Comparison of ENCODE assay signal across 16 cellular contexts in the genomic region with DNA sequence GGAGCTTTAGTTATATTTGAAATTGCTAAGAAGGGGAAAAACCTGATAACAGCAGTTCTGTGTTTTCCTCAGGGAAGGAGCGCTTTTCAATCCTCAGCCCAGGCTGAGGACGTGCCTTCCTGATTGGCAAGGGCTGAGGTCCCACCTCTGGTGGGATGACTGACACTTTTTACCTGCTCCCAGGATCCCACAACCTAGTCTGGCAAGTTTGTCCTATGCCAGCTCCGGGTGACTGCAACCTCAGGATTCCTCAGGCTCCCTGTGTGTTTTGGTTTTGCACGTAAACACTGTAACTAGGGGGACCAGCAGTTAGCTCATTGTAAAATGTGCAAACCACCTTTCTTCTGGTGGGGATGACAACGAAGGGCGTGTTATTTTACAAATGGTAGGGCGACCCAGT. TPM values are rescaled to one million over a fixed set of nuclear protein-coding genes. Genes with fewer than 3 reads are reported as not detected.
DNase-seq lines count a peak whose midpoint lies in the region; ATAC-seq and TF ChIP-seq lines count a peak whose summit lies in the region.
"Had no signal": no experiment of that assay in that cellular context is flagged by ENCODE, and none has a peak within 500 bp of the region (broad histone marks: within the 10 kb centered on the region; RNA-seq: fewer than 3 reads in every experiment).

No MANE protein-coding gene starts in this region.

- peaks cover 26% of the 10 kb centered on the region for H3K4me1 ChIP-seq in ACC112 (ENCODE audit: control insufficient read depth, insufficient read depth, low read length, unreplicated experiment)
- H3K4me1 ChIP-seq: spleen, uterus had no signal

- peak overlapping the region; percentile 61; the same call in 1 of the 2 replicates for H3K27ac Mint-ChIP-seq in WTC11
- H3K27ac Mint-ChIP-seq: activated CD4-positive, alpha-beta T cell treated with anti-CD3 and anti-CD28 coated beads for 36 hours; B cell; nephron had no signal

- no peaks in the 10 kb centered on the region for H3K36me3 ChIP-seq in ACC112 (ENCODE audit: insufficient read depth, low read length)
- H3K36me3 ChIP-seq in H7 (replicated peaks; ENCODE audit: control insufficient read depth, insufficient read depth, low read length): no peaks in the 10 kb centered on the region
- no peaks in the 10 kb centered on the region for H3K36me3 ChIP-seq in MG63
- H3K36me3 ChIP-seq: brain microvascular endothelial cell, spleen, uterus had no signal

- intact Hi-C loops in posterior cingulate gyrus (cut with DNase I): no loop called here

- no peaks in the 10 kb centered on the region for H3K79me2 ChIP-seq in ACC112 (ENCODE audit: control insufficient read depth, insufficient read depth, low read length, unreplicated experiment)

- no peaks in the 10 kb centered on the region for H3K36me3 Mint-ChIP-seq in WTC11

- ATAC-seq in WTC11: peak; percentile 80
- ATAC-seq: activated CD4-positive, alpha-beta T cell treated with anti-CD3 and anti-CD28 coated beads for 36 hours had no signal

- H3K9me3 ChIP-seq in MG63: no peaks in the 10 kb centered on the region; the same call in 1 of the 2 replicates
- H3K9me3 ChIP-seq: spleen, uterus had no signal

- peaks cover 5% of the 10 kb centered on the region for H3K4me1 Mint-ChIP-seq in WTC11
- H3K4me1 Mint-ChIP-seq: activated CD4-positive, alpha-beta T cell treated with anti-CD3 and anti-CD28 coated beads for 36 hours had no signal

- H2AFZ ChIP-seq in ACC112 (ENCODE audit: low read length, unreplicated experiment): no peak overlapping the region

- CTCF ChIA-PET in WTC11 (lab: Charles Lee): interaction anchor here (1.2 kb wide), 1 partner anchor 45 kb away, joined by 4 read pairs; no protein-coding TSS in a partner anchor

- no peak overlapping the region for H3K4me3 Mint-ChIP-seq in WTC11
- H3K4me3 Mint-ChIP-seq: activated CD4-positive, alpha-beta T cell treated with anti-CD3 and anti-CD28 coated beads for 36 hours; B cell; nephron had no signal

- H3K4me3 ChIP-seq in ACC112 (ENCODE audit: low read depth, low read length) (no peak overlapping the region), H7 (ENCODE audit: insufficient read depth, low read depth, low read length) (no peak overlapping the region), MG63 (no peak overlapping the region)
- H3K4me3 ChIP-seq: spleen, uterus had no signal

- H3K27me3 Mint-ChIP-seq in WTC11 (ENCODE audit: low read depth): no peaks in the 10 kb centered on the region

- DNase-seq in H7 (peak; percentile 35), WTC11 (ENCODE audit: low spot score) (peak; percentile 22), kidney glomerular epithelial cell (lab: John Stamatoyannopoulos, UW) (peak; percentile 18), CD1c-positive myeloid dendritic cell (ENCODE audit: extremely low spot score) (no peak), posterior cingulate gyrus (no peak), NCI-H1105 treated with DMSO at 0.1 percent for 48 hours (lab: John Stamatoyannopoulos, UW) (no peak), MG63 (no peak)
- DNase-seq: activated CD4-positive, alpha-beta T cell treated with anti-CD3 and anti-CD28 coated beads for 36 hours; brain microvascular endothelial cell; erythroblast; NCI-H2227 treated with DMSO at 0.1 percent for 48 hours; spleen; uterus had no signal

- POLR2A ChIA-PET in WTC11 (lab: Charles Lee): no interaction called here

- TF ChIP-seq CTCF in WTC11 (IDR thresholded peaks at IDR 0.05): no peak

- peak overlapping the region; percentile 8; the same call in 1 of the 2 replicates for H3K27ac ChIP-seq in ACC112 (ENCODE audit: low read depth, low read length)
- H3K27ac ChIP-seq: brain microvascular endothelial cell, spleen, uterus had no signal

- H3K9me3 Mint-ChIP-seq in WTC11: no peaks in the 10 kb centered on the region
- H3K9me3 Mint-ChIP-seq: nephron had no signal

- H3K27me3 ChIP-seq in ACC112 (ENCODE audit: insufficient read depth, low read length): no peaks in the 10 kb centered on the region
- H3K27me3 ChIP-seq in H7 (ENCODE audit: control insufficient read depth, insufficient read depth, low read length): no peaks in the 10 kb centered on the region
- no peaks in the 10 kb centered on the region; the same call in 1 of the 2 replicates for H3K27me3 ChIP-seq in MG63
- H3K27me3 ChIP-seq: brain microvascular endothelial cell, uterus had no signal

TF ChIP-seq in WTC11, 78 proteins besides CTCF, POLR2A, EP300 and RAD21:
- TF ChIP-seq, protein P1, sequence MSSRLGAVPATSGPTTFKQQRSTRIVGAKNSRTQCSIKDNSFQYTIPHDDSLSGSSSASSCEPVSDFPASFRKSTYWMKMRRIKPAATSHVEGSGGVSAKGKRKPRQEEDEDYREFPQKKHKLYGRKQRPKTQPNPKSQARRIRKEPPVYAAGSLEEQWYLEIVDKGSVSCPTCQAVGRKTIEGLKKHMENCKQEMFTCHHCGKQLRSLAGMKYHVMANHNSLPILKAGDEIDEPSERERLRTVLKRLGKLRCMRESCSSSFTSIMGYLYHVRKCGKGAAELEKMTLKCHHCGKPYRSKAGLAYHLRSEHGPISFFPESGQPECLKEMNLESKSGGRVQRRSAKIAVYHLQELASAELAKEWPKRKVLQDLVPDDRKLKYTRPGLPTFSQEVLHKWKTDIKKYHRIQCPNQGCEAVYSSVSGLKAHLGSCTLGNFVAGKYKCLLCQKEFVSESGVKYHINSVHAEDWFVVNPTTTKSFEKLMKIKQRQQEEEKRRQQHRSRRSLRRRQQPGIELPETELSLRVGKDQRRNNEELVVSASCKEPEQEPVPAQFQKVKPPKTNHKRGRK (CRISPR knock-in tag; IDR thresholded peaks at IDR 0.05; ENCODE audit: borderline replicate concordance): no peak
- TF ChIP-seq, protein P2, sequence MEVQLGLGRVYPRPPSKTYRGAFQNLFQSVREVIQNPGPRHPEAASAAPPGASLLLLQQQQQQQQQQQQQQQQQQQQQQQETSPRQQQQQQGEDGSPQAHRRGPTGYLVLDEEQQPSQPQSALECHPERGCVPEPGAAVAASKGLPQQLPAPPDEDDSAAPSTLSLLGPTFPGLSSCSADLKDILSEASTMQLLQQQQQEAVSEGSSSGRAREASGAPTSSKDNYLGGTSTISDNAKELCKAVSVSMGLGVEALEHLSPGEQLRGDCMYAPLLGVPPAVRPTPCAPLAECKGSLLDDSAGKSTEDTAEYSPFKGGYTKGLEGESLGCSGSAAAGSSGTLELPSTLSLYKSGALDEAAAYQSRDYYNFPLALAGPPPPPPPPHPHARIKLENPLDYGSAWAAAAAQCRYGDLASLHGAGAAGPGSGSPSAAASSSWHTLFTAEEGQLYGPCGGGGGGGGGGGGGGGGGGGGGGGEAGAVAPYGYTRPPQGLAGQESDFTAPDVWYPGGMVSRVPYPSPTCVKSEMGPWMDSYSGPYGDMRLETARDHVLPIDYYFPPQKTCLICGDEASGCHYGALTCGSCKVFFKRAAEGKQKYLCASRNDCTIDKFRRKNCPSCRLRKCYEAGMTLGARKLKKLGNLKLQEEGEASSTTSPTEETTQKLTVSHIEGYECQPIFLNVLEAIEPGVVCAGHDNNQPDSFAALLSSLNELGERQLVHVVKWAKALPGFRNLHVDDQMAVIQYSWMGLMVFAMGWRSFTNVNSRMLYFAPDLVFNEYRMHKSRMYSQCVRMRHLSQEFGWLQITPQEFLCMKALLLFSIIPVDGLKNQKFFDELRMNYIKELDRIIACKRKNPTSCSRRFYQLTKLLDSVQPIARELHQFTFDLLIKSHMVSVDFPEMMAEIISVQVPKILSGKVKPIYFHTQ (CRISPR knock-in tag; IDR thresholded peaks at IDR 0.05): no peak
- TF ChIP-seq, protein P3, sequence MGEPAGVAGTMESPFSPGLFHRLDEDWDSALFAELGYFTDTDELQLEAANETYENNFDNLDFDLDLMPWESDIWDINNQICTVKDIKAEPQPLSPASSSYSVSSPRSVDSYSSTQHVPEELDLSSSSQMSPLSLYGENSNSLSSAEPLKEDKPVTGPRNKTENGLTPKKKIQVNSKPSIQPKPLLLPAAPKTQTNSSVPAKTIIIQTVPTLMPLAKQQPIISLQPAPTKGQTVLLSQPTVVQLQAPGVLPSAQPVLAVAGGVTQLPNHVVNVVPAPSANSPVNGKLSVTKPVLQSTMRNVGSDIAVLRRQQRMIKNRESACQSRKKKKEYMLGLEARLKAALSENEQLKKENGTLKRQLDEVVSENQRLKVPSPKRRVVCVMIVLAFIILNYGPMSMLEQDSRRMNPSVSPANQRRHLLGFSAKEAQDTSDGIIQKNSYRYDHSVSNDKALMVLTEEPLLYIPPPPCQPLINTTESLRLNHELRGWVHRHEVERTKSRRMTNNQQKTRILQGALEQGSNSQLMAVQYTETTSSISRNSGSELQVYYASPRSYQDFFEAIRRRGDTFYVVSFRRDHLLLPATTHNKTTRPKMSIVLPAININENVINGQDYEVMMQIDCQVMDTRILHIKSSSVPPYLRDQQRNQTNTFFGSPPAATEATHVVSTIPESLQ (CRISPR knock-in tag; IDR thresholded peaks at IDR 0.05): no peak
- TF ChIP-seq CREB1 (CRISPR knock-in tag; IDR thresholded peaks at IDR 0.05) (no peak), KAT7 (CRISPR knock-in tag; IDR thresholded peaks at IDR 0.05; ENCODE audit: borderline replicate concordance) (no peak)
- TF ChIP-seq, protein P4, sequence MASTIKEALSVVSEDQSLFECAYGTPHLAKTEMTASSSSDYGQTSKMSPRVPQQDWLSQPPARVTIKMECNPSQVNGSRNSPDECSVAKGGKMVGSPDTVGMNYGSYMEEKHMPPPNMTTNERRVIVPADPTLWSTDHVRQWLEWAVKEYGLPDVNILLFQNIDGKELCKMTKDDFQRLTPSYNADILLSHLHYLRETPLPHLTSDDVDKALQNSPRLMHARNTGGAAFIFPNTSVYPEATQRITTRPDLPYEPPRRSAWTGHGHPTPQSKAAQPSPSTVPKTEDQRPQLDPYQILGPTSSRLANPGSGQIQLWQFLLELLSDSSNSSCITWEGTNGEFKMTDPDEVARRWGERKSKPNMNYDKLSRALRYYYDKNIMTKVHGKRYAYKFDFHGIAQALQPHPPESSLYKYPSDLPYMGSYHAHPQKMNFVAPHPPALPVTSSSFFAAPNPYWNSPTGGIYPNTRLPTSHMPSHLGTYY (CRISPR knock-in tag; IDR thresholded peaks at IDR 0.05): no peak
- TF ChIP-seq, protein P5, sequence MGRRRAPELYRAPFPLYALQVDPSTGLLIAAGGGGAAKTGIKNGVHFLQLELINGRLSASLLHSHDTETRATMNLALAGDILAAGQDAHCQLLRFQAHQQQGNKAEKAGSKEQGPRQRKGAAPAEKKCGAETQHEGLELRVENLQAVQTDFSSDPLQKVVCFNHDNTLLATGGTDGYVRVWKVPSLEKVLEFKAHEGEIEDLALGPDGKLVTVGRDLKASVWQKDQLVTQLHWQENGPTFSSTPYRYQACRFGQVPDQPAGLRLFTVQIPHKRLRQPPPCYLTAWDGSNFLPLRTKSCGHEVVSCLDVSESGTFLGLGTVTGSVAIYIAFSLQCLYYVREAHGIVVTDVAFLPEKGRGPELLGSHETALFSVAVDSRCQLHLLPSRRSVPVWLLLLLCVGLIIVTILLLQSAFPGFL (CRISPR knock-in tag; IDR thresholded peaks at IDR 0.05; ENCODE audit: borderline replicate concordance): no peak

RNA-seq across cellular contexts. Expression of a gene that starts 7.5 kb away (rescaled TPM):
- 0.03 and 0.41 TPM in 2 replicates for total RNA-seq in H7 (2014; rRNA removed; shearing (Covaris generic))
- total RNA-seq in WTC11 (2021): 0.48 to 1.0 TPM (median 0.73 TPM) in 3 replicates
- not detected in 2 replicates for total RNA-seq in MG63 (2014; rRNA removed; shearing (Covaris generic); ENCODE audit: low replicate concordance)
- total RNA-seq: activated CD4-positive, alpha-beta T cell treated with anti-CD3 and anti-CD28 coated beads for 36 hours; B cell; spleen had no signal

Comparison
In these comparisons a context has a peak if more than half of its experiments do, and no peak if none do; other contexts are left out.
1. DNase-seq: peak in H7 (single experiment), WTC11 (single experiment) and kidney glomerular epithelial cell (single experiment); none in CD1c-positive myeloid dendritic cell (single experiment), posterior cingulate gyrus (0 of 10), NCI-H1105 treated with DMSO at 0.1 percent for 48 hours (single experiment) and MG63 (single experiment).